ENCODE assay signal across 16 cellular contexts in the genomic region with DNA sequence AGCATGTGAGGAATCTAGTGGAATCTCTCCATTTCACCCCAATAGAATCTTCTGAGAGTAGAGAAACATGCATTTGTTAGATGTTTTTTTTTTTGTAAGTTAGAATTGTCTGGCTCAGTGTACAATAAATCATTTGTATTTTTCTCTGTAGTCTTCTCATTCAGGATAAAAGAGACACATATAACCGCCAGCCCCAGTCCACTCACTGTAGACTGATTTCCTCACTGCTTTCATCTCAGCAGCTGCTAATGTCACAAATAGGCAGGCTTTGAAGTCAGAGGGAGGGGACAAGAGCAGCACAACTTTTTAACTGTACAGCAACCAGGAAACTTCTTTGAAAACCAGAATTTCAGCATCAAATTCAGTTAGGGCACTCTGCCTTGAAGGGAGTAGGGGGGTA.
A peak's percentile ranks its signal among the peaks of the same experiment; 100 is the strongest.
DNase-seq lines count a peak whose midpoint lies in the region; ATAC-seq, FAIRE-seq and TF ChIP-seq lines count a peak whose summit lies in the region.
"Had no signal": no experiment of that assay in that cellular context is flagged by ENCODE, and none has a peak within 500 bp of the region (broad histone marks: within the 10 kb centered on the region; RNA-seq: fewer than 3 reads in every experiment).

No MANE protein-coding gene starts in this region.

- H4K20me1 ChIP-seq in smooth muscle cell (ENCODE audit: low read depth), result no peaks in the 10 kb centered on the region

- WGBS in smooth muscle cell (ENCODE audit: low lambda C conversion rate), result 11% methylated on average over 1 of the region's 1 CpG

- H3K4me1 Mint-ChIP-seq in activated T-cell treated with anti-CD3 and anti-CD28 coated beads, Interleukin-2, amount 50 U/mL, for 24 hours (ENCODE audit: low read depth), result peaks cover 9% of the 10 kb centered on the region
- H3K4me1 Mint-ChIP-seq: activated naive CD4-positive, alpha-beta T cell treated with anti-CD3 and anti-CD28 coated beads, Interleukin-2, amount 50 U/mL, for 24 hours had no signal

- no peaks in the 10 kb centered on the region for H3K79me2 ChIP-seq in smooth muscle cell (ENCODE audit: low read depth)

- no peak overlapping the region for H3K27ac Mint-ChIP-seq in activated T-cell treated with anti-CD3 and anti-CD28 coated beads, Interleukin-2, amount 50 U/mL, for 24 hours
- H3K27ac Mint-ChIP-seq: activated naive CD4-positive, alpha-beta T cell treated with anti-CD3 and anti-CD28 coated beads, Interleukin-2, amount 50 U/mL, for 24 hours had no signal

- no peak for TF ChIP-seq CTCF in smooth muscle cell (IDR thresholded peaks at IDR 0.05; ENCODE audit: borderline replicate concordance, insufficient read depth, poor library complexity, severe bottlenecking)

- H3K4me3 ChIP-seq in smooth muscle cell, result no peak overlapping the region
- H3K4me3 ChIP-seq: colonic mucosa had no signal

- H3K27ac ChIP-seq in smooth muscle cell (ENCODE audit: low read depth), result peak overlapping the region; percentile 69
- H3K27ac ChIP-seq: colonic mucosa, KMS-11 had no signal

- H3K36me3 ChIP-seq in smooth muscle cell (ENCODE audit: low read depth), result no peaks in the 10 kb centered on the region
- H3K36me3 ChIP-seq: colonic mucosa, ovary had no signal

- H3F3A ChIP-seq in smooth muscle cell (ENCODE audit: low read depth), result peaks cover 17% of the 10 kb centered on the region

- H3K4me2 ChIP-seq in smooth muscle cell, result peak overlapping the region; percentile 68
- H3K4me2 ChIP-seq: KMS-11 had no signal

- TF ChIP-seq POLR2A in H54 (IDR thresholded peaks at IDR 0.05; ENCODE audit: low read depth, low read length), result no peak

- no peaks in the 10 kb centered on the region for H3K36me3 Mint-ChIP-seq in activated T-cell treated with anti-CD3 and anti-CD28 coated beads, Interleukin-2, amount 50 U/mL, for 24 hours (ENCODE audit: low read depth)
- H3K36me3 Mint-ChIP-seq: activated naive CD4-positive, alpha-beta T cell treated with anti-CD3 and anti-CD28 coated beads, Interleukin-2, amount 50 U/mL, for 24 hours had no signal

- DNase-seq in H54 (ENCODE audit: insufficient read length, low spot score), result no peak
- DNase-seq in amniotic epithelial cell (ENCODE audit: low read depth), result peak; percentile 29
- peak; percentile 7 for DNase-seq in inferior parietal cortex (ENCODE audit: extremely low spot score)
- no peak for DNase-seq in smooth muscle cell (lab: John Stamatoyannopoulos, UW; ENCODE audit: unreplicated experiment)
- no peak for DNase-seq in NCI-H1105 (lab: John Stamatoyannopoulos, UW)
- no peak for DNase-seq in NCI-H2227 (lab: John Stamatoyannopoulos, UW; ENCODE audit: unreplicated experiment)
- no peak for DNase-seq in activated T-cell treated with anti-CD3 and anti-CD28 coated beads, Interleukin-2, amount 50 U/mL, for 24 hours
- DNase-seq: colonic mucosa; left colon; NCI-H2081 treated with DMSO at 0.1 percent for 48 hours; PC-3; stimulated activated CD4-positive, alpha-beta T cell treated with anti-CD3 and anti-CD28 coated beads, Interleukin-4, amount 100 ng/mL, for 24 hours had no signal

- H3K27me3 Mint-ChIP-seq in activated T-cell treated with anti-CD3 and anti-CD28 coated beads, Interleukin-2, amount 50 U/mL, for 24 hours, result no peaks in the 10 kb centered on the region
- H3K27me3 Mint-ChIP-seq: activated naive CD4-positive, alpha-beta T cell treated with anti-CD3 and anti-CD28 coated beads, Interleukin-2, amount 50 U/mL, for 24 hours had no signal

- no peak overlapping the region for H3K4me3 Mint-ChIP-seq in activated T-cell treated with anti-CD3 and anti-CD28 coated beads, Interleukin-2, amount 50 U/mL, for 24 hours
- H3K4me3 Mint-ChIP-seq: activated naive CD4-positive, alpha-beta T cell treated with anti-CD3 and anti-CD28 coated beads, Interleukin-2, amount 50 U/mL, for 24 hours had no signal

- H3K27me3 ChIP-seq in smooth muscle cell (ENCODE audit: low read depth), result no peaks in the 10 kb centered on the region
- H3K27me3 ChIP-seq: colonic mucosa, ovary had no signal

- H3K9me3 ChIP-seq in smooth muscle cell (replicated peaks; ENCODE audit: low read depth), result no peaks in the 10 kb centered on the region
- H3K9me3 ChIP-seq: colonic mucosa, ovary had no signal

- peak; percentile 53 for FAIRE-seq in H54 (lab: Jason Lieb, UNC)

- no peak for ATAC-seq in GM18861 (IDR thresholded peaks at IDR 0.05; ENCODE audit: unreplicated experiment)
- ATAC-seq: left colon, PC-3 had no signal

- H2AFZ ChIP-seq in smooth muscle cell (ENCODE audit: low read depth), result peak overlapping the region; percentile 86

- peaks cover 33% of the 10 kb centered on the region for H3K4me1 ChIP-seq in smooth muscle cell (ENCODE audit: low read depth)
- H3K4me1 ChIP-seq: colonic mucosa had no signal

- no peaks in the 10 kb centered on the region for H3K9me3 Mint-ChIP-seq in activated T-cell treated with anti-CD3 and anti-CD28 coated beads, Interleukin-2, amount 50 U/mL, for 24 hours
- H3K9me3 Mint-ChIP-seq: activated naive CD4-positive, alpha-beta T cell treated with anti-CD3 and anti-CD28 coated beads, Interleukin-2, amount 50 U/mL, for 24 hours had no signal

- no peak overlapping the region for H3K9ac ChIP-seq in smooth muscle cell (ENCODE audit: low read depth)
- H3K9ac ChIP-seq: KMS-11 had no signal

Comparison
In these comparisons a context has a peak if more than half of its experiments do, and no peak if none do; other contexts are left out.
1. DNase-seq: peak in amniotic epithelial cell (single experiment) and inferior parietal cortex (single experiment); none in H54 (single experiment), smooth muscle cell (single experiment), NCI-H1105 (single experiment), NCI-H2227 (single experiment) and activated T-cell treated with anti-CD3 and anti-CD28 coated beads, Interleukin-2, amount 50 U/mL, for 24 hours (single experiment).